12 cellular contexts compared by ENCODE assay signal in genomic region chr3:153767601-153768558, GRCh38.
DNase-seq lines count a peak whose midpoint lies in the region; ATAC-seq, FAIRE-seq and TF ChIP-seq lines count a peak whose summit lies in the region.
"Had no signal": no experiment of that assay in that cellular context is flagged by ENCODE, and none has a peak within 500 bp of the region (broad histone marks: within the 10 kb centered on the region; RNA-seq: fewer than 3 reads in every experiment).

No MANE protein-coding gene starts in this region.

- H2BK20ac ChIP-seq in H1 (ENCODE audit: low read length), result 0 out of 2 replicates have a peak overlapping the region, but pooled peaks have one; percentile 48

- peaks cover 13% of the 10 kb centered on the region for H3K27me3 Mint-ChIP-seq in stimulated activated naive CD8-positive, alpha-beta T cell treated with anti-CD3 and anti-CD28 coated beads, Interleukin-15, amount 100 ng/mL, for 72 hours

- H3K56ac ChIP-seq in H1 (replicated peaks; ENCODE audit: insufficient read length, low read depth, low read length), result no peak overlapping the region

- H3K18ac ChIP-seq in H1 (ENCODE audit: extremely low read depth, low read length), result no peak overlapping the region

- no peak overlapping the region for H3K9ac ChIP-seq in H1 (replicated peaks in 1 of 4; ENCODE audit: extremely low read depth in 1 of 4, low read depth in 3 of 4, low read length in 3 of 4)

- H2BK15ac ChIP-seq in H1 (ENCODE audit: low read length), result no peak overlapping the region

- no peak for TF ChIP-seq POLR2A in H1 (IDR thresholded peaks at IDR 0.05; ENCODE audit: control extremely low read depth in 1 of 2, low read depth in 2 of 2, low read length in 2 of 2)

- no peak overlapping the region for H3K23ac ChIP-seq in H1 (ENCODE audit: insufficient read length)

- no peak overlapping the region for H4K5ac ChIP-seq in H1 (ENCODE audit: insufficient read length, low read depth, low read length)

- CTCF ChIA-PET in H1 (lab: Charles Lee; ENCODE audit: partially characterized antibody), result interaction anchor here (0.5 to 3.9 kb wide), 34 partner anchors 8 to 1023 kb away, joined by 3 to 14 read pairs (median 4); no protein-coding TSS in a partner anchor

- no peak overlapping the region for H3K14ac ChIP-seq in H1 (ENCODE audit: insufficient read length)

- no peak overlapping the region for H2AFZ ChIP-seq in H1 (ENCODE audit: low read length)

- no peak overlapping the region for H3K4ac ChIP-seq in H1 (replicated peaks; ENCODE audit: insufficient read length, low read depth, low read length)

- no peak overlapping the region for H3K4me3 Mint-ChIP-seq in stimulated activated naive CD8-positive, alpha-beta T cell treated with anti-CD3 and anti-CD28 coated beads, Interleukin-15, amount 100 ng/mL, for 72 hours
- H3K4me3 Mint-ChIP-seq: activated CD4-positive, alpha-beta memory T cell treated with anti-CD3 and anti-CD28 coated beads for 36 hours had no signal

- no peak for DNase-seq in stimulated activated naive CD8-positive, alpha-beta T cell treated with anti-CD3 and anti-CD28 coated beads, Interleukin-15, amount 100 ng/mL, for 72 hours
- no peak for DNase-seq in stimulated activated naive CD8-positive, alpha-beta T cell treated with anti-CD3 and anti-CD28 coated beads, Interleukin-15, Interleukin-2, amounts not matched to agents 100 U/mL and 50 U/mL, for 24 hours
- DNase-seq in H1 (ENCODE audit: low read depth in 1 of 2, low spot score in 2 of 2), result no peak
- no peak for DNase-seq in NCI-H128 (lab: John Stamatoyannopoulos, UW; ENCODE audit: unreplicated experiment)
- no peak for DNase-seq in MV-4-11 (lab: John Stamatoyannopoulos, UW)
- no peak for DNase-seq in activated naive CD4-positive, alpha-beta T cell treated with anti-CD3 and anti-CD28 coated beads, Interleukin-2, amount 50 U/mL, for 16 hours
- no peak for DNase-seq in NCI-H2171 (lab: John Stamatoyannopoulos, UW)
- DNase-seq: GF-D8, occipital lobe had no signal

- peak; percentile 47 for ATAC-seq in stimulated activated naive CD8-positive, alpha-beta T cell treated with anti-CD3 and anti-CD28 coated beads, Interleukin-15, amount 100 ng/mL, for 72 hours
- ATAC-seq in stimulated activated naive CD8-positive, alpha-beta T cell treated with anti-CD3 and anti-CD28 coated beads, Interleukin-15, Interleukin-2, amounts not matched to agents 100 U/mL and 50 U/mL, for 24 hours, result no peak
- ATAC-seq in HG03159 (IDR thresholded peaks at IDR 0.05; ENCODE audit: unreplicated experiment), result peak; percentile 22

- no peak overlapping the region for H3K4me3 ChIP-seq in H1 (ENCODE audit: extremely low read depth in 1 of 4, insufficient read depth in 2 of 4, low read depth in 3 of 4, low read length in 4 of 4)
- H3K4me3 ChIP-seq: thoracic aorta had no signal

- no peak overlapping the region for H3K4me2 ChIP-seq in H1 (ENCODE audit: insufficient read depth in 1 of 2, low read depth in 2 of 2, low read length in 2 of 2)

- no peak overlapping the region for H4K91ac ChIP-seq in H1 (replicated peaks; ENCODE audit: insufficient read length, low read length)

- H3K79me1 ChIP-seq in H1 (ENCODE audit: low read depth, low read length), result no peaks in the 10 kb centered on the region

- no peaks in the 10 kb centered on the region for H3K9me3 Mint-ChIP-seq in stimulated activated naive CD8-positive, alpha-beta T cell treated with anti-CD3 and anti-CD28 coated beads, Interleukin-15, amount 100 ng/mL, for 72 hours

- H3K27me3 ChIP-seq in H1 (replicated peaks in 1 of 4; ENCODE audit: control insufficient read depth in 3 of 4, extremely low read depth in 1 of 4, insufficient read depth in 3 of 4, low read length in 3 of 4), result no peaks in the 10 kb centered on the region

- no peak for TF ChIP-seq EP300 in H1 (IDR thresholded peaks at IDR 0.05; ENCODE audit: borderline replicate concordance in 1 of 2, low read depth in 2 of 2, low read length in 2 of 2)

- no peaks in the 10 kb centered on the region for H3K23me2 ChIP-seq in H1 (ENCODE audit: low read depth, low read length)

- H3K27ac ChIP-seq in H1 (ENCODE audit: low read depth, low read length), result no peak overlapping the region
- H3K27ac ChIP-seq: thoracic aorta had no signal

- H3K36me3 ChIP-seq in H1 (ENCODE audit: control insufficient read depth in 2 of 4, insufficient read depth in 4 of 4, low read length in 3 of 4), result no peaks in the 10 kb centered on the region
- H3K36me3 ChIP-seq: thoracic aorta had no signal

- no peak overlapping the region for H4K8ac ChIP-seq in H1 (ENCODE audit: extremely low read depth, insufficient read depth, low read length)

- TF ChIP-seq RAD21 in H1 (IDR thresholded peaks at IDR 0.05 in 1 of 2, conservative IDR thresholded peaks at IDR 0.05 in 1 of 2; ENCODE audit: low read depth in 2 of 2, low read length in 2 of 2), result no peak

- H2BK5ac ChIP-seq in H1 (ENCODE audit: low read depth, low read length), result no peak overlapping the region

- 0 out of 2 replicates have a peak overlapping the region, but pooled peaks have one; percentile 23 for H2BK12ac ChIP-seq in H1 (ENCODE audit: low read depth, low read length)

- FAIRE-seq in H1 (lab: Jason Lieb, UNC), result no peak

- H2BK120ac ChIP-seq in H1 (replicated peaks; ENCODE audit: low read depth, low read length), result peak overlapping the region; percentile 59

- no peaks in the 10 kb centered on the region for H4K20me1 ChIP-seq in H1 (replicated peaks in 1 of 2; ENCODE audit: control insufficient read depth in 1 of 2, insufficient read depth in 2 of 2, low read length in 2 of 2)

- no peaks in the 10 kb centered on the region for H3K9me3 ChIP-seq in H1 (ENCODE audit: insufficient read depth in 2 of 2, low read depth in 1 of 2, low read length in 1 of 2)

- no peaks in the 10 kb centered on the region for H3K79me2 ChIP-seq in H1 (ENCODE audit: control insufficient read depth in 1 of 2, insufficient read depth in 2 of 2, low read length in 2 of 2)

- H3K4me1 ChIP-seq in H1 (replicated peaks in 1 of 4; ENCODE audit: control insufficient read depth in 3 of 4, insufficient read depth in 4 of 4, low read length in 3 of 4), result no peaks in the 10 kb centered on the region

- no peaks in the 10 kb centered on the region for H3K4me1 Mint-ChIP-seq in stimulated activated naive CD8-positive, alpha-beta T cell treated with anti-CD3 and anti-CD28 coated beads, Interleukin-15, amount 100 ng/mL, for 72 hours

- H3K27ac Mint-ChIP-seq in stimulated activated naive CD8-positive, alpha-beta T cell treated with anti-CD3 and anti-CD28 coated beads, Interleukin-15, amount 100 ng/mL, for 72 hours, result peak overlapping the region in 1 of 2 donors; percentile 3
- H3K27ac Mint-ChIP-seq: activated CD4-positive, alpha-beta memory T cell treated with anti-CD3 and anti-CD28 coated beads for 36 hours had no signal

- H2AK5ac ChIP-seq in H1 (ENCODE audit: low read depth, low read length), result no peak overlapping the region

- TF ChIP-seq CTCF in H1 (IDR thresholded peaks at IDR 0.05; ENCODE audit: control extremely low read depth in 1 of 3, insufficient read depth in 1 of 3, low read depth in 1 of 3, low read length in 3 of 3), result no peak

- 92% methylated on average over 9 of the region's 9 CpGs; no CpG with 5 or more reads in 1 of the 2 experiments for WGBS in H1 (ENCODE audit: extremely low coverage in 1 of 2, insufficient coverage in 1 of 2, insufficient read length in 1 of 2, insufficient replicate concordance in 2 of 2, low coverage in 1 of 2, low lambda C conversion rate in 2 of 2, missing lambda C conversion rate in 1 of 2), 2 experiments

- POLR2A ChIA-PET in H1 (lab: Charles Lee; ENCODE audit: partially characterized antibody), result no interaction called here

TF ChIP-seq in H1, 55 proteins besides CTCF, POLR2A, EP300 and RAD21:
- no peak for TF ChIP-seq POLR2AphosphoS5 (IDR thresholded peaks at IDR 0.05; ENCODE audit: low read depth, low read length)
- no peak for TF ChIP-seq SRF (IDR thresholded peaks at IDR 0.05; ENCODE audit: low read depth, low read length)
- no peak for TF ChIP-seq NANOG (IDR thresholded peaks at IDR 0.05; ENCODE audit: insufficient read depth, low read depth, low read length, poor library complexity, severe bottlenecking)
- TF ChIP-seq, protein P1, sequence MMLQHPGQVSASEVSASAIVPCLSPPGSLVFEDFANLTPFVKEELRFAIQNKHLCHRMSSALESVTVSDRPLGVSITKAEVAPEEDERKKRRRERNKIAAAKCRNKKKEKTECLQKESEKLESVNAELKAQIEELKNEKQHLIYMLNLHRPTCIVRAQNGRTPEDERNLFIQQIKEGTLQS (IDR thresholded peaks at IDR 0.05; ENCODE audit: insufficient read depth, low read depth, low read length), result no peak
- no peak for TF ChIP-seq SP1 (IDR thresholded peaks at IDR 0.05; ENCODE audit: low read depth, low read length)
- no peak for TF ChIP-seq SIRT6 (IDR thresholded peaks at IDR 0.05; ENCODE audit: low read length)
- no peak for TF ChIP-seq CBX8 (IDR thresholded peaks at IDR 0.05; ENCODE audit: borderline replicate concordance, low read depth, low read length)
- no peak for TF ChIP-seq NRF1 (IDR thresholded peaks at IDR 0.05; ENCODE audit: low read depth, low read length)
- TF ChIP-seq KDM5A (IDR thresholded peaks at IDR 0.05; ENCODE audit: low read length), result no peak
- TF ChIP-seq CHD1 (IDR thresholded peaks at IDR 0.05; ENCODE audit: low read depth, low read length), result no peak
- TF ChIP-seq, protein P2, sequence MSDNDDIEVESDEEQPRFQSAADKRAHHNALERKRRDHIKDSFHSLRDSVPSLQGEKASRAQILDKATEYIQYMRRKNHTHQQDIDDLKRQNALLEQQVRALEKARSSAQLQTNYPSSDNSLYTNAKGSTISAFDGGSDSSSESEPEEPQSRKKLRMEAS (IDR thresholded peaks at IDR 0.05), result no peak
- no peak for TF ChIP-seq MAFK (IDR thresholded peaks at IDR 0.05; ENCODE audit: low read depth, low read length)
- no peak for TF ChIP-seq HDAC2 (IDR thresholded peaks at IDR 0.05; ENCODE audit: borderline replicate concordance in 1 of 2, low read depth in 2 of 2, low read length in 2 of 2)
- TF ChIP-seq POU5F1 (IDR thresholded peaks at IDR 0.05; ENCODE audit: low read depth, low read length), result no peak
- no peak for TF ChIP-seq CREB1 (IDR thresholded peaks at IDR 0.05)
- no peak for TF ChIP-seq RBBP5 (IDR thresholded peaks at IDR 0.05; ENCODE audit: borderline replicate concordance, low read depth, low read length)
